Comparison of ENCODE assay signal across 20 cellular contexts in genomic region chr6:106620931-106621672, GRCh38. TPM values are rescaled to one million over a fixed set of nuclear protein-coding genes. Genes with fewer than 3 reads are reported as not detected.
DNase-seq lines count a peak whose midpoint lies in the region; TF ChIP-seq lines count a peak whose summit lies in the region.
"Had no signal": no experiment of that assay in that cellular context is flagged by ENCODE, and none has a peak within 500 bp of the region (broad histone marks: within the 10 kb centered on the region; RNA-seq: fewer than 3 reads in every experiment).

No MANE protein-coding gene starts in this region.

- no peaks in the 10 kb centered on the region for H3K9me2 ChIP-seq in GM23248 (ENCODE audit: insufficient read depth)

- DNase-seq in GM23248, result peak; percentile 36
- DNase-seq in MG63, result peak; percentile 45
- peak; percentile 66 for DNase-seq in dermis blood vessel endothelial cell
- DNase-seq in non-pigmented ciliary epithelial cell (ENCODE audit: low read depth), result peak; percentile 55
- no peak for DNase-seq in 8988T
- DNase-seq in ascending aorta (ENCODE audit: low spot score in 2 of 2), result no peak
- DNase-seq in cerebellum (ENCODE audit: low spot score), result no peak
- no peak for DNase-seq in ACHN
- DNase-seq: body of pancreas; Caco-2; kidney glomerular epithelial cell; midbrain; NCI-H1092; NCI-H524 treated with DMSO at 0.1 percent for 48 hours; OCI-M1; SIG-M5; stimulated activated CD4-positive, alpha-beta T cell treated with anti-CD3 and anti-CD28 coated beads, Interleukin-2, amount 100 ng/mL, for 24 hours; T-helper 9 cell had no signal

- no peak overlapping the region for H3K4me2 ChIP-seq in GM23248 (ENCODE audit: unreplicated experiment)

- H3K27me3 ChIP-seq in GM23248 (replicated peaks; ENCODE audit: insufficient read depth) (no peaks in the 10 kb centered on the region), MG63 (no peaks in the 10 kb centered on the region), ascending aorta (no peaks in the 10 kb centered on the region)
- H3K27me3 ChIP-seq: body of pancreas, esophagus muscularis mucosa had no signal

- intact Hi-C loops in ascending aorta (cut with DNase I), result no loop called here

- no peaks in the 10 kb centered on the region for H3F3A ChIP-seq in GM23248 (ENCODE audit: insufficient read depth)

- H3K4me1 ChIP-seq in GM23248 (ENCODE audit: insufficient read depth) (no peaks in the 10 kb centered on the region), ascending aorta (no peaks in the 10 kb centered on the region)
- H3K4me1 ChIP-seq: body of pancreas, esophagus muscularis mucosa had no signal

- H3K36me3 ChIP-seq in GM23248 (ENCODE audit: low read depth), result no peaks in the 10 kb centered on the region
- peaks cover 2% of the 10 kb centered on the region for H3K36me3 ChIP-seq in MG63
- H3K36me3 ChIP-seq in ascending aorta, result peaks cover 0 to 4% of the 10 kb centered on the region in 2 donors

- H2AFZ ChIP-seq in GM23248, result no peak overlapping the region

- in situ Hi-C loops in GM23248 (cut with MboI) (no loop called here), ACHN (cut with HindIII; ENCODE audit: low pct_ligation_motif_present, low pct_unique_long_range_greater_than_20kb, low sequenced_read_pairs) (no loop called here)

- no peak for TF ChIP-seq CTCF in ascending aorta (IDR thresholded peaks at IDR 0.05)

- no peaks in the 10 kb centered on the region for H4K20me1 ChIP-seq in GM23248 (ENCODE audit: insufficient read depth)

- H3K9ac ChIP-seq in GM23248, result no peak overlapping the region

- H3K4me3 ChIP-seq in GM23248 (no peak overlapping the region), MG63 (no peak overlapping the region), ascending aorta (no peak overlapping the region)
- H3K4me3 ChIP-seq: body of pancreas, esophagus muscularis mucosa, GM12878 had no signal

- no peaks in the 10 kb centered on the region for H3K9me3 ChIP-seq in GM23248 (ENCODE audit: low read depth)
- 0 out of 2 replicates have a peak, but pooled peaks cover 2% of the 10 kb centered on the region for H3K9me3 ChIP-seq in MG63
- no peaks in the 10 kb centered on the region for H3K9me3 ChIP-seq in ascending aorta
- H3K9me3 ChIP-seq: body of pancreas, Caco-2, esophagus muscularis mucosa had no signal

- H3K27ac ChIP-seq in GM23248 (no peak overlapping the region), ascending aorta (no peak overlapping the region)
- H3K27ac ChIP-seq: esophagus muscularis mucosa had no signal

- H3K79me2 ChIP-seq in GM23248 (ENCODE audit: insufficient read depth), result no peaks in the 10 kb centered on the region

- 76 to 79% methylated on average over 3 of the region's 3 CpGs for WGBS in GM23248 (ENCODE audit: low coverage in 1 of 2, low lambda C conversion rate in 2 of 2, missing lambda C conversion rate in 2 of 2), 2 experiments

RNA-seq across cellular contexts. Expression of gene RTN4IP1, which starts 8.2 kb away (rescaled TPM):
- total RNA-seq in GM23248 (2014; rRNA removed; shearing (Covaris generic)), result 4.2 and 8.0 TPM in 2 replicates
- polyA plus RNA-seq in GM23248 (2016; fragmentation: Nextera tagmentation; extraction: Ambion mirVana), result 5.3 and 5.5 TPM in 2 replicates
- total RNA-seq in MG63 (2014; rRNA removed; shearing (Covaris generic); ENCODE audit: low replicate concordance), result 8.6 and 10.5 TPM in 2 replicates
- total RNA-seq in dermis blood vessel endothelial cell (5.4 and 6.2 TPM in 2 replicates), ascending aorta (0.43 TPM), cerebellum (9.6 TPM)

RNA-seq across cellular contexts. Expression of gene QRSL1, which starts 8.3 kb away (rescaled TPM):
- 8.0 and 9.7 TPM in 2 replicates for total RNA-seq in GM23248 (2014; rRNA removed; shearing (Covaris generic))
- 7.7 and 7.8 TPM in 2 replicates for polyA plus RNA-seq in GM23248 (2016; fragmentation: Nextera tagmentation; extraction: Ambion mirVana)
- 11.9 and 14.0 TPM in 2 replicates for total RNA-seq in MG63 (2014; rRNA removed; shearing (Covaris generic); ENCODE audit: low replicate concordance)
- 8.3 and 12.6 TPM in 2 replicates for total RNA-seq in dermis blood vessel endothelial cell
- 3.9 TPM for total RNA-seq in ascending aorta
- total RNA-seq in cerebellum, result 20.7 TPM

Comparison
In these comparisons a context has a peak if more than half of its experiments do, and no peak if none do; other contexts are left out.
1. DNase-seq: peak in GM23248 (single experiment), MG63 (single experiment), dermis blood vessel endothelial cell (single experiment) and non-pigmented ciliary epithelial cell (single experiment); none in 8988T (single experiment), ascending aorta (0 of 2), cerebellum (single experiment) and ACHN (single experiment).